ENCODE assay signal across 1 cellular context in genomic region chr3:136196064-136196400, GRCh38.
TF ChIP-seq lines count a peak whose summit lies in the region.

MSL2 (minus strand) TSS chr3:136196335; CDS start chr3:136195113, 1,222 bp downstream.

TF ChIP-seq in K562, 482 proteins besides CTCF, POLR2A, EP300 and RAD21 (continued from another document and continues in another):
- no peak for TF ChIP-seq CHD7 (IDR thresholded peaks at IDR 0.05; ENCODE audit: low read depth, low read length)
- TF ChIP-seq CHD4 (IDR thresholded peaks at IDR 0.05; ENCODE audit: insufficient read depth, insufficient replicate concordance, low read depth, low read length, poor library complexity, severe bottlenecking) = no peak
- no peak for TF ChIP-seq TARDBP (IDR thresholded peaks at IDR 0.05)
- TF ChIP-seq ZNF239 (CRISPR knock-in tag; IDR thresholded peaks at IDR 0.05) = no peak
- no peak for TF ChIP-seq TCF3 (CRISPR knock-in tag; IDR thresholded peaks at IDR 0.05)
- no peak for TF ChIP-seq ZNF584 (CRISPR knock-in tag; IDR thresholded peaks at IDR 0.05; ENCODE audit: low read depth)
- no peak for TF ChIP-seq BRD9 (IDR thresholded peaks at IDR 0.05; ENCODE audit: low read depth, partially characterized antibody)
- TF ChIP-seq STAG1 (CRISPR knock-in tag; IDR thresholded peaks at IDR 0.05; ENCODE audit: borderline replicate concordance) = no peak
- TF ChIP-seq ZNF764 (CRISPR knock-in tag; IDR thresholded peaks at IDR 0.05; ENCODE audit: low read depth) = no peak
- TF ChIP-seq ZEB2 (IDR thresholded peaks at IDR 0.05) = no peak
- no peak for TF ChIP-seq RBM39 (optimal IDR thresholded peaks at IDR 0.05; ENCODE audit: low read depth, low read length)
- peak; percentile 68; the same call in 1 of the 2 replicates for TF ChIP-seq TCF7 (IDR thresholded peaks at IDR 0.05; ENCODE audit: borderline replicate concordance)
- no peak for TF ChIP-seq CLOCK (CRISPR knock-in tag; IDR thresholded peaks at IDR 0.05; ENCODE audit: borderline replicate concordance)
- TF ChIP-seq ILF3 (IDR thresholded peaks at IDR 0.05; ENCODE audit: borderline replicate concordance) = no peak
- no peak for TF ChIP-seq ZNF77 (CRISPR knock-in tag; IDR thresholded peaks at IDR 0.05)
- no peak for TF ChIP-seq ZFP1 (CRISPR knock-in tag; IDR thresholded peaks at IDR 0.05)
- TF ChIP-seq USF2 (CRISPR knock-in tag; IDR thresholded peaks at IDR 0.05) = no peak
- no peak for TF ChIP-seq SRSF7 (optimal IDR thresholded peaks at IDR 0.05; ENCODE audit: low read depth, low read length)
- no peak for TF ChIP-seq ATF4 (CRISPR knock-in tag; IDR thresholded peaks at IDR 0.05)
- TF ChIP-seq RCOR1 (IDR thresholded peaks at IDR 0.05; ENCODE audit: borderline replicate concordance in 1 of 2, low read depth in 2 of 2, low read length in 2 of 2) = no peak
- peak in 1 of 2 experiments; percentile 73; a peak in 2 of 4 replicates for TF ChIP-seq ZNF639 (CRISPR knock-in tag; conservative IDR thresholded peaks at IDR 0.05 in 1 of 2, IDR thresholded peaks at IDR 0.05 in 1 of 2)
- TF ChIP-seq MTA1 (IDR thresholded peaks at IDR 0.05; ENCODE audit: borderline replicate concordance) = no peak
- no peak for TF ChIP-seq KLF13 (tag; IDR thresholded peaks at IDR 0.05; ENCODE audit: borderline replicate concordance, low read depth)
- TF ChIP-seq DEAF1 (CRISPR knock-in tag; IDR thresholded peaks at IDR 0.05) = no peak
- TF ChIP-seq EZH2 (IDR thresholded peaks at IDR 0.05; ENCODE audit: borderline replicate concordance, low read depth, low read length) = no peak
- TF ChIP-seq CXXC5 (CRISPR knock-in tag; IDR thresholded peaks at IDR 0.05) = peak; percentile 54
- no peak for TF ChIP-seq SLC30A9 (CRISPR knock-in tag; IDR thresholded peaks at IDR 0.05)
- TF ChIP-seq POLR2G (IDR thresholded peaks at IDR 0.05; ENCODE audit: low read depth, low read length) = peak; percentile 5; the same call in 1 of the 2 replicates
- no peak for TF ChIP-seq NFIX (CRISPR knock-in tag; IDR thresholded peaks at IDR 0.05; ENCODE audit: low read depth)
- TF ChIP-seq PBX2 (CRISPR knock-in tag; IDR thresholded peaks at IDR 0.05; ENCODE audit: low read depth) = no peak
- no peak for TF ChIP-seq PBX2 (tag; conservative IDR thresholded peaks at IDR 0.05; ENCODE audit: low read depth)
- TF ChIP-seq MTA3 (IDR thresholded peaks at IDR 0.05; ENCODE audit: borderline replicate concordance) = no peak
- TF ChIP-seq SIN3A (IDR thresholded peaks at IDR 0.05; ENCODE audit: borderline replicate concordance in 2 of 2, control insufficient read depth in 1 of 2, low read depth in 2 of 2, low read length in 2 of 2) = no peak
- no peak for TF ChIP-seq ETV6 (IDR thresholded peaks at IDR 0.05; ENCODE audit: borderline replicate concordance in 1 of 2, low read depth in 2 of 2, low read length in 1 of 2)
- no peak for TF ChIP-seq ETV6 (CRISPR knock-in tag; IDR thresholded peaks at IDR 0.05; ENCODE audit: borderline replicate concordance)
- TF ChIP-seq TAF15 (IDR thresholded peaks at IDR 0.05; ENCODE audit: low read depth, low read length) = no peak
